18 cellular contexts compared by ENCODE assay signal in genomic region chr17:4187076-4187475, GRCh38. TPM values are rescaled to one million over a fixed set of nuclear protein-coding genes. Genes with fewer than 3 reads are reported as not detected.
DNase-seq lines count a peak whose midpoint lies in the region; ATAC-seq, FAIRE-seq and TF ChIP-seq lines count a peak whose summit lies in the region.
"Had no signal": no experiment of that assay in that cellular context is flagged by ENCODE, and none has a peak within 500 bp of the region (broad histone marks: within the 10 kb centered on the region; RNA-seq: fewer than 3 reads in every experiment).

No MANE protein-coding gene starts in this region.

- no peak for TF ChIP-seq POLR2A in body of pancreas (IDR thresholded peaks at IDR 0.05)

- H3K4me3 ChIP-seq in H7 (ENCODE audit: insufficient read depth, low read depth, low read length) (no peak overlapping the region), body of pancreas (no peak overlapping the region), left ventricle myocardium inferior (no peak overlapping the region), trophoblast cell (ENCODE audit: low read depth, low read length) (no peak overlapping the region)

- H3K27ac ChIP-seq in body of pancreas (no peak overlapping the region), left ventricle myocardium inferior (replicated peaks) (peak overlapping the region; percentile 56), trophoblast cell (ENCODE audit: low read depth, low read length) (peak overlapping the region; percentile 92)
- H3K27ac ChIP-seq: C4-2B had no signal

- peak overlapping the region; percentile 71 for H2BK5ac ChIP-seq in trophoblast cell (ENCODE audit: low read depth, low read length, poor library complexity)

- H3K36me3 ChIP-seq in H7 (replicated peaks; ENCODE audit: control insufficient read depth, insufficient read depth, low read length): peaks cover 22% of the 10 kb centered on the region
- H3K36me3 ChIP-seq in body of pancreas (replicated peaks in 1 of 2; ENCODE audit: insufficient read depth in 1 of 2, low read depth in 2 of 2): peaks cover 0 to 25% of the 10 kb centered on the region in 2 donors
- peaks cover 85% of the 10 kb centered on the region for H3K36me3 ChIP-seq in left ventricle myocardium inferior
- peaks cover 42 to 48% of the 10 kb centered on the region in 2 experiments for H3K36me3 ChIP-seq in trophoblast cell (ENCODE audit: control insufficient read depth in 1 of 2, insufficient read depth in 2 of 2, low read length in 2 of 2)

- no peak overlapping the region for H4K12ac ChIP-seq in trophoblast cell (ENCODE audit: low read depth, low read length)

- intact Hi-C loops in body of pancreas (cut with DNase I) (no loop called here), left ventricle myocardium inferior (cut with micrococcal nuclease) (no loop called here)

- FAIRE-seq in HTR-8/SVneo (lab: Jason Lieb, UNC): no peak
- FAIRE-seq: colon had no signal

- DNase-seq in H7 (peak; percentile 77), body of pancreas (no peak), left ventricle myocardium inferior (no peak), trophoblast cell (peak; percentile 64 to 76), NCI-H146 treated with DMSO at 0.1 percent for 48 hours (lab: John Stamatoyannopoulos, UW; ENCODE audit: unreplicated experiment) (no peak), cerebellar nuclear complex (lab: John Stamatoyannopoulos, UW) (no peak), HTR-8/SVneo (ENCODE audit: insufficient read length, low spot score) (no peak)
- DNase-seq: activated CD4-positive, alpha-beta T cell treated with anti-CD3 and anti-CD28 coated beads, Interleukin-2, amount 50 U/mL, for 48 hours; foreskin fibroblast; NCI-H1417 treated with DMSO at 0.1 percent for 48 hours; NCI-H510A treated with DMSO at 0.1 percent for 48 hours; stimulated activated CD8-positive, alpha-beta memory T cell treated with anti-CD3 and anti-CD28 coated beads, Interleukin-4, amount 100 ng/mL, for 48 hours; T-helper 9 cell had no signal

- H3K4ac ChIP-seq in trophoblast cell (ENCODE audit: low read depth, low read length): no peak overlapping the region

- 83 to 87% methylated on average over 6 of the region's 6 CpGs for WGBS in body of pancreas, 2 donors
- no CpG with 5 or more reads among the region's 6 CpGs for WGBS in trophoblast cell (ENCODE audit: extremely low coverage, insufficient coverage, insufficient read length)

- peak overlapping the region; percentile 68 for H3K14ac ChIP-seq in trophoblast cell (ENCODE audit: low read length)

- no peak overlapping the region for H3K23ac ChIP-seq in trophoblast cell (ENCODE audit: low read length)

- no peak overlapping the region for H2AFZ ChIP-seq in trophoblast cell (ENCODE audit: insufficient read depth, low read length, poor library complexity)

- H2AK5ac ChIP-seq in trophoblast cell (ENCODE audit: low read length): no peak overlapping the region

- H2BK12ac ChIP-seq in trophoblast cell (ENCODE audit: low read length): no peak overlapping the region

- H3K79me2 ChIP-seq in trophoblast cell (ENCODE audit: control insufficient read depth, insufficient read depth, low read length, poor library complexity): no peaks in the 10 kb centered on the region

- H3K27me3 ChIP-seq in H7 (ENCODE audit: control insufficient read depth, insufficient read depth, low read length) (no peaks in the 10 kb centered on the region), body of pancreas (no peaks in the 10 kb centered on the region), left ventricle myocardium inferior (ENCODE audit: low read depth) (no peaks in the 10 kb centered on the region), trophoblast cell (ENCODE audit: insufficient read depth, low read length) (no peaks in the 10 kb centered on the region)

- no peaks in the 10 kb centered on the region for H3K9me3 ChIP-seq in body of pancreas
- no peaks in the 10 kb centered on the region for H3K9me3 ChIP-seq in left ventricle myocardium inferior (replicated peaks)
- H3K9me3 ChIP-seq in trophoblast cell (ENCODE audit: insufficient read depth, low read depth, low read length): no peaks in the 10 kb centered on the region

- H2BK120ac ChIP-seq in trophoblast cell (ENCODE audit: insufficient read depth, low read length, poor library complexity): peak overlapping the region; percentile 25

- TF ChIP-seq CTCF in body of pancreas (IDR thresholded peaks at IDR 0.05) (no peak), left ventricle myocardium inferior (IDR thresholded peaks at IDR 0.05; ENCODE audit: borderline replicate concordance) (no peak)

- H3K4me2 ChIP-seq in trophoblast cell (ENCODE audit: low read length): peak overlapping the region; percentile 12

- peak overlapping the region; percentile 21 for H3K18ac ChIP-seq in trophoblast cell (ENCODE audit: low read length)

- no peak overlapping the region for H3K9ac ChIP-seq in trophoblast cell (ENCODE audit: low read length)

- peaks cover 7% of the 10 kb centered on the region for H3K79me1 ChIP-seq in trophoblast cell (ENCODE audit: low read length)

- H4K91ac ChIP-seq in trophoblast cell (ENCODE audit: low read depth, low read length): peak overlapping the region; percentile 39

- ATAC-seq in body of pancreas: peak; percentile 15
- ATAC-seq in GM18907 (IDR thresholded peaks at IDR 0.05; ENCODE audit: unreplicated experiment): no peak
- ATAC-seq: activated naive CD4-positive, alpha-beta T cell treated with anti-CD3 and anti-CD28 coated beads, Interleukin-2, amount 50 U/mL, for 72 hours; Panc1 had no signal

- peak overlapping the region; percentile 50 for H4K8ac ChIP-seq in trophoblast cell (ENCODE audit: low read depth, low read length)

- no peaks in the 10 kb centered on the region for H3K4me1 ChIP-seq in body of pancreas
- H3K4me1 ChIP-seq in left ventricle myocardium inferior: no peaks in the 10 kb centered on the region
- peaks cover 15 to 16% of the 10 kb centered on the region in 2 experiments for H3K4me1 ChIP-seq in trophoblast cell (ENCODE audit: control insufficient read depth in 1 of 2, insufficient read depth in 2 of 2, low read length in 2 of 2)

RNA-seq across cellular contexts. Expression of gene CYB5D2, which starts 44.1 kb away (rescaled TPM):
- 11.3 and 11.5 TPM in 2 replicates for total RNA-seq in H7 (2014; rRNA removed; shearing (Covaris generic))
- total RNA-seq in body of pancreas (10 to 100 TPM; 23.1 to 24.1 TPM), left ventricle myocardium inferior (6.7 TPM)
- polyA plus RNA-seq in trophoblast cell (2013): 7.4 and 8.1 TPM in 2 replicates

RNA-seq across cellular contexts. Expression of gene ZZEF1, which starts 44.2 kb away (rescaled TPM):
- total RNA-seq in H7 (2014; rRNA removed; shearing (Covaris generic)): 12.0 and 13.2 TPM in 2 replicates
- total RNA-seq in body of pancreas (10 to 100 TPM; 47.2 to 96.2 TPM), left ventricle myocardium inferior (29.9 TPM)
- polyA plus RNA-seq in trophoblast cell (2013): 19.6 and 20.6 TPM in 2 replicates

Comparison
In these comparisons a context has a peak if more than half of its experiments do, and no peak if none do; other contexts are left out.
1. DNase-seq: peak in H7 (single experiment) and trophoblast cell (2 of 2); none in body of pancreas (0 of 4), left ventricle myocardium inferior (single experiment), NCI-H146 treated with DMSO at 0.1 percent for 48 hours (single experiment), cerebellar nuclear complex (0 of 2) and HTR-8/SVneo (single experiment).
2. H3K27ac ChIP-seq: peak in left ventricle myocardium inferior (single experiment) and trophoblast cell (single experiment); none in body of pancreas (0 of 4).